In genomic region chr3:142438096-142438495, GRCh38 we compare ENCODE assay signal across 6 cellular contexts. TPM values are rescaled to one million over a fixed set of nuclear protein-coding genes. Genes with fewer than 3 reads are reported as not detected.
DNase-seq lines count a peak whose midpoint lies in the region; ATAC-seq and TF ChIP-seq lines count a peak whose summit lies in the region.
"Not testable (repeated sequence)": the region's sequence is repeated elsewhere in the genome, so short reads cannot be mapped to it uniquely, and the experiment has no call there.

No MANE protein-coding gene starts in this region.

- ATAC-seq in T-helper 17 cell; central memory CD8-positive, alpha-beta T cell (replicated peaks; ENCODE audit: extremely low read depth, poor library complexity, severe bottlenecking): not testable (repeated sequence)

- not testable (repeated sequence) for H3K4me3 Mint-ChIP-seq in T-helper 17 cell; activated naive CD4-positive, alpha-beta T cell treated with anti-CD3 and anti-CD28 coated beads, Interleukin-2, amount 50 U/mL, for 24 hours; central memory CD8-positive, alpha-beta T cell; progenitor cell of endocrine pancreas (ENCODE audit: low read depth)

- peak overlapping the region; percentile 58 for H3K4me3 ChIP-seq in SJCRH30

- H3K4me1 Mint-ChIP-seq in T-helper 17 cell, result peaks cover 30% of the 10 kb centered on the region
- peaks cover 62% of the 10 kb centered on the region for H3K4me1 Mint-ChIP-seq in activated naive CD4-positive, alpha-beta T cell treated with anti-CD3 and anti-CD28 coated beads, Interleukin-2, amount 50 U/mL, for 24 hours
- peaks cover 58% of the 10 kb centered on the region for H3K4me1 Mint-ChIP-seq in central memory CD8-positive, alpha-beta T cell
- not testable (repeated sequence) for H3K4me1 Mint-ChIP-seq in progenitor cell of endocrine pancreas (ENCODE audit: low read depth)

- peak overlapping the region; percentile 99 for H3K27ac ChIP-seq in SJCRH30

- not testable (repeated sequence) for H3K9me3 Mint-ChIP-seq in activated naive CD4-positive, alpha-beta T cell treated with anti-CD3 and anti-CD28 coated beads, Interleukin-2, amount 50 U/mL, for 24 hours; central memory CD8-positive, alpha-beta T cell; progenitor cell of endocrine pancreas (ENCODE audit: low read depth)

- not testable (repeated sequence) for H3K36me3 Mint-ChIP-seq in T-helper 17 cell (ENCODE audit: low read depth); activated naive CD4-positive, alpha-beta T cell treated with anti-CD3 and anti-CD28 coated beads, Interleukin-2, amount 50 U/mL, for 24 hours; progenitor cell of endocrine pancreas (ENCODE audit: insufficient read depth)
- H3K36me3 Mint-ChIP-seq in central memory CD8-positive, alpha-beta T cell (ENCODE audit: insufficient read depth), result peaks cover 19% of the 10 kb centered on the region

- not testable (repeated sequence) for H3K27me3 Mint-ChIP-seq in T-helper 17 cell; activated naive CD4-positive, alpha-beta T cell treated with anti-CD3 and anti-CD28 coated beads, Interleukin-2, amount 50 U/mL, for 24 hours; central memory CD8-positive, alpha-beta T cell; progenitor cell of endocrine pancreas

- H3K27ac Mint-ChIP-seq in T-helper 17 cell, result peak overlapping the region; percentile 56
- peak overlapping the region; percentile 7 for H3K27ac Mint-ChIP-seq in activated naive CD4-positive, alpha-beta T cell treated with anti-CD3 and anti-CD28 coated beads, Interleukin-2, amount 50 U/mL, for 24 hours
- peak overlapping the region; percentile 47 for H3K27ac Mint-ChIP-seq in central memory CD8-positive, alpha-beta T cell (ENCODE audit: low read depth)
- H3K27ac Mint-ChIP-seq in progenitor cell of endocrine pancreas, result peak overlapping the region; percentile 2

- H3K4me1 ChIP-seq in SJCRH30, result peaks cover 34% of the 10 kb centered on the region

- H3K36me3 ChIP-seq in SJCRH30, result peaks cover 42% of the 10 kb centered on the region

- not testable (repeated sequence) for H3K27me3 ChIP-seq in SJCRH30

- DNase-seq in SJCRH30 (peak; percentile 99 to 100), myocyte (ENCODE audit: low read depth) (peak; percentile 8)
- not testable (repeated sequence) for DNase-seq in T-helper 17 cell; central memory CD8-positive, alpha-beta T cell (ENCODE audit: low spot score in 2 of 2); progenitor cell of endocrine pancreas (ENCODE audit: low spot score, unreplicated experiment)

- H3K9me3 ChIP-seq in SJCRH30 (replicated peaks); T-helper 17 cell (ENCODE audit: control insufficient read depth, low read length, poor library complexity, severe bottlenecking): not testable (repeated sequence)

- not testable (repeated sequence) for TF ChIP-seq CTCF in progenitor cell of endocrine pancreas (IDR thresholded peaks at IDR 0.05; ENCODE audit: unreplicated experiment)

RNA-seq across cellular contexts. Expression of gene XRN1, which starts 9.7 kb away (rescaled TPM):
- 178 and 205 TPM in 2 replicates for total RNA-seq in SJCRH30 (2014; rRNA removed; shearing (Covaris generic))
- total RNA-seq in T-helper 17 cell, result 10 to 100 TPM; 77.3 to 94.6 TPM
- 29.4 and 33.4 TPM in 2 replicates for total RNA-seq in myocyte
- 6.7 TPM for polyA plus RNA-seq in myocyte (2012)
- total RNA-seq in progenitor cell of endocrine pancreas, result 26.9 and 29.3 TPM in 2 replicates

Comparison
In these comparisons a context has a peak if more than half of its experiments do, and no peak if none do; other contexts are left out.
1. H3K27ac Mint-ChIP-seq: peak in every context shown above with its lines; median percentile 56 in T-helper 17 cell; 47 in central memory CD8-positive, alpha-beta T cell; 7 in activated naive CD4-positive, alpha-beta T cell treated with anti-CD3 and anti-CD28 coated beads, Interleukin-2, amount 50 U/mL, for 24 hours; 2 in progenitor cell of endocrine pancreas.